ENCODE assay signal across 7 cellular contexts in genomic region chr3:154122096-154122911, GRCh38. TPM values are rescaled to one million over a fixed set of nuclear protein-coding genes. Genes with fewer than 3 reads are reported as not detected.
DNase-seq lines count a peak whose midpoint lies in the region; ATAC-seq and TF ChIP-seq lines count a peak whose summit lies in the region.

No MANE protein-coding gene starts in this region.

- H3K27ac Mint-ChIP-seq in chondrocyte (ENCODE audit: unreplicated experiment): peak overlapping the region; percentile 87

- peak; percentile 5 for ATAC-seq in GM19463 (IDR thresholded peaks at IDR 0.05; ENCODE audit: unreplicated experiment)

- H3K27me3 ChIP-seq in MG63 (peaks cover 50% of the 10 kb centered on the region), thyroid gland (no peaks in the 10 kb centered on the region)

- DNase-seq in MG63: no peak
- DNase-seq in chondrocyte (ENCODE audit: low spot score): no peak
- DNase-seq in lower leg skin (ENCODE audit: low spot score in 2 of 2): peak in 1 of 2 donors; percentile 86
- DNase-seq in thyroid gland: peak; percentile 26 to 34
- no peak for DNase-seq in SHP77 treated with DMSO at 0.1 percent for 48 hours (lab: John Stamatoyannopoulos, UW)
- DNase-seq in HK-2 (ENCODE audit: unreplicated experiment): no peak

- H3K36me3 Mint-ChIP-seq in chondrocyte (ENCODE audit: low read depth): no peaks in the 10 kb centered on the region

- 1% methylated on average over 23 to 40 of the region's 60 CpGs for WGBS in lower leg skin, 2 donors
- WGBS in thyroid gland, 2 donors: 8 to 11% methylated on average over 16 to 20 of the region's 60 CpGs

- H3K36me3 ChIP-seq in MG63 (no peaks in the 10 kb centered on the region), thyroid gland (no peaks in the 10 kb centered on the region)

- intact Hi-C loops in lower leg skin (cut with DNase I; ENCODE audit: low total_unique reads): loop anchor here (10.0 kb wide), 1 partner anchor 92 kb away; no protein-coding TSS in a partner anchor
- intact Hi-C loops in thyroid gland (cut with DNase I): no loop called here

- TF ChIP-seq POLR2A in lower leg skin (IDR thresholded peaks at IDR 0.05): no peak
- no peak for TF ChIP-seq POLR2A in thyroid gland (IDR thresholded peaks at IDR 0.05)

- peak; percentile 27 for TF ChIP-seq CTCF in chondrocyte (IDR thresholded peaks at IDR 0.05)
- TF ChIP-seq CTCF in lower leg skin (IDR thresholded peaks at IDR 0.05): no peak
- no peak for TF ChIP-seq CTCF in thyroid gland (IDR thresholded peaks at IDR 0.05)

- H3K27me3 Mint-ChIP-seq in chondrocyte (ENCODE audit: low read depth): no peaks in the 10 kb centered on the region

- peak overlapping the region; percentile 54 for H3K4me3 ChIP-seq in MG63
- peak overlapping the region; percentile 88 for H3K4me3 ChIP-seq in lower leg skin (ENCODE audit: low read depth, poor library complexity, severe bottlenecking)
- peak overlapping the region; percentile 23 to 97 (median 76) for H3K4me3 ChIP-seq in thyroid gland (replicated peaks in 1 of 3)

- no peaks in the 10 kb centered on the region for H3K9me3 ChIP-seq in MG63
- H3K9me3 ChIP-seq in thyroid gland: no peaks in the 10 kb centered on the region

- H3K27ac ChIP-seq in thyroid gland: peak overlapping the region in 2 of 3 donors; percentile 50 to 62

- H3K4me1 ChIP-seq in thyroid gland: no peaks in the 10 kb centered on the region

- H3K9me3 Mint-ChIP-seq in chondrocyte (ENCODE audit: low read depth): no peaks in the 10 kb centered on the region

- H3K4me3 Mint-ChIP-seq in chondrocyte (ENCODE audit: unreplicated experiment): peak overlapping the region; percentile 88

- peaks cover 42% of the 10 kb centered on the region for H3K4me1 Mint-ChIP-seq in chondrocyte (ENCODE audit: low read depth)

RNA-seq across cellular contexts. Expression of gene ARHGEF26, which starts 1.1 kb away (rescaled TPM):
- 0.63 TPM in 1 of 2 replicates, not detected in the other for total RNA-seq in MG63 (2014; rRNA removed; shearing (Covaris generic); ENCODE audit: low replicate concordance)
- total RNA-seq in chondrocyte: 3.2 to 6.0 TPM (median 3.5 TPM) in 3 replicates
- total RNA-seq in lower leg skin: 10 to 100 TPM; 29.6 to 36.8 (median 33.1) TPM
- total RNA-seq in thyroid gland: 10 to 100 TPM; 15.8 to 18.0 (median 16.9) TPM

Comparison
In these comparisons a context has a peak if more than half of its experiments do, and no peak if none do; other contexts are left out.
1. DNase-seq: peak in thyroid gland (2 of 2); none in MG63 (single experiment), chondrocyte (single experiment), SHP77 treated with DMSO at 0.1 percent for 48 hours (single experiment) and HK-2 (single experiment).
2. Peak in every context shown above with its lines, with median percentiles within 50 percentile points of each other: H3K4me3 ChIP-seq.